Comparison of ENCODE assay signal across 8 cellular contexts in genomic region chr4:56757821-56758400, GRCh38.
DNase-seq lines count a peak whose midpoint lies in the region; ATAC-seq and TF ChIP-seq lines count a peak whose summit lies in the region.

No MANE protein-coding gene starts in this region.

- H3K4me3 Mint-ChIP-seq in activated naive CD8-positive, alpha-beta T cell: peak overlapping the region; percentile 72
- H3K4me3 Mint-ChIP-seq in immature natural killer cell: peak overlapping the region; percentile 78 to 92 (median 86)

- H3K9me3 ChIP-seq in SK-N-SH: no peaks in the 10 kb centered on the region

- CTCF ChIA-PET in SK-N-SH (lab: Yijun Ruan, JAX): interaction anchor here (1.6 kb wide), 2 partner anchors 42 to 79 kb away, joined by 3 to 4 read pairs; no protein-coding TSS in a partner anchor

- H3K4me1 ChIP-seq in ACC112 (ENCODE audit: control insufficient read depth, insufficient read depth, low read length, unreplicated experiment) (peaks cover 36% of the 10 kb centered on the region), SK-N-SH (ENCODE audit: control insufficient read depth in 1 of 2, insufficient read depth in 2 of 2, low read depth in 1 of 2, low read length in 1 of 2) (peaks cover 0 to 4% of the 10 kb centered on the region in 2 experiments; a peak in 1 of 4 replicates)

- no peak for TF ChIP-seq CTCF in SK-N-SH (IDR thresholded peaks at IDR 0.05)

- no peaks in the 10 kb centered on the region for H4K20me1 ChIP-seq in SK-N-SH (ENCODE audit: insufficient read depth)

- H3F3A ChIP-seq in SK-N-SH (replicated peaks; ENCODE audit: insufficient read depth): peaks cover 8% of the 10 kb centered on the region

- H3K27me3 ChIP-seq in ACC112 (ENCODE audit: insufficient read depth, low read length): no peaks in the 10 kb centered on the region
- no peaks in the 10 kb centered on the region for H3K27me3 ChIP-seq in SK-N-SH (ENCODE audit: insufficient read depth)

- H3K79me2 ChIP-seq in ACC112 (ENCODE audit: control insufficient read depth, insufficient read depth, low read length, unreplicated experiment): no peaks in the 10 kb centered on the region
- no peaks in the 10 kb centered on the region for H3K79me2 ChIP-seq in SK-N-SH (ENCODE audit: insufficient read depth)

- TF ChIP-seq EP300 in SK-N-SH (IDR thresholded peaks at IDR 0.05; ENCODE audit: borderline replicate concordance in 1 of 2, low read depth in 1 of 2, low read length in 1 of 2): no peak

- peak overlapping the region; percentile 61; the same call in 1 of the 2 replicates for H3K9ac ChIP-seq in SK-N-SH

- 39% methylated on average over 6 of the region's 6 CpGs for WGBS in SK-N-SH (ENCODE audit: low lambda C conversion rate)

- POLR2A ChIA-PET in SK-N-SH (lab: Yijun Ruan, JAX): no interaction called here

- H3K27ac ChIP-seq in ACC112 (ENCODE audit: low read depth, low read length): peak overlapping the region; percentile 99
- H3K27ac ChIP-seq in SK-N-SH (ENCODE audit: low read depth in 2 of 2, low read length in 1 of 2): peak overlapping the region in 1 of 2 experiments; percentile 69; a peak in 2 of 4 replicates

- H3K36me3 ChIP-seq in ACC112 (ENCODE audit: insufficient read depth, low read length): no peaks in the 10 kb centered on the region
- no peaks in the 10 kb centered on the region for H3K36me3 ChIP-seq in SK-N-SH (replicated peaks in 1 of 2; ENCODE audit: control insufficient read depth in 1 of 2, insufficient read depth in 2 of 2, low read length in 1 of 2)

- no peaks in the 10 kb centered on the region for H3K27me3 Mint-ChIP-seq in activated naive CD8-positive, alpha-beta T cell
- peaks cover 0 to 4% (median 1%) of the 10 kb centered on the region in 3 donors for H3K27me3 Mint-ChIP-seq in immature natural killer cell (ENCODE audit: low read depth in 3 of 3)

- H3K4me3 ChIP-seq in ACC112 (ENCODE audit: low read depth, low read length) (peak overlapping the region; percentile 58), SK-N-SH (ENCODE audit: low read depth in 2 of 2, low read length in 1 of 2) (no peak overlapping the region)

- peaks cover 30% of the 10 kb centered on the region for H3K4me1 Mint-ChIP-seq in activated naive CD8-positive, alpha-beta T cell (ENCODE audit: low read depth)
- peaks cover 45 to 48% of the 10 kb centered on the region in 2 donors for H3K4me1 Mint-ChIP-seq in immature natural killer cell

- peak overlapping the region; percentile 62 for H3K4me2 ChIP-seq in SK-N-SH

- TF ChIP-seq RAD21 in SK-N-SH (IDR thresholded peaks at IDR 0.05; ENCODE audit: low read length): no peak

- no peaks in the 10 kb centered on the region for H3K36me3 Mint-ChIP-seq in activated naive CD8-positive, alpha-beta T cell
- no peaks in the 10 kb centered on the region for H3K36me3 Mint-ChIP-seq in immature natural killer cell

- H3K9me2 ChIP-seq in SK-N-SH: no peaks in the 10 kb centered on the region

- H3K9me3 Mint-ChIP-seq in activated naive CD8-positive, alpha-beta T cell (ENCODE audit: low read depth): no peaks in the 10 kb centered on the region
- no peaks in the 10 kb centered on the region for H3K9me3 Mint-ChIP-seq in immature natural killer cell

- H3K27ac Mint-ChIP-seq in activated naive CD8-positive, alpha-beta T cell: peak overlapping the region; percentile 96
- peak overlapping the region; percentile 88 to 97 (median 94) for H3K27ac Mint-ChIP-seq in immature natural killer cell

- peak overlapping the region; percentile 92 for H2AFZ ChIP-seq in ACC112 (ENCODE audit: low read length, unreplicated experiment)
- H2AFZ ChIP-seq in SK-N-SH (ENCODE audit: low read depth): peak overlapping the region; percentile 87

- DNase-seq in SK-N-SH (no peak), immature natural killer cell (peak; percentile 53 to 64 (median 54)), NCI-H2196 treated with DMSO at 0.1 percent for 48 hours (lab: John Stamatoyannopoulos, UW; ENCODE audit: unreplicated experiment) (no peak)
- DNase-seq in stimulated activated CD4-positive, alpha-beta T cell treated with anti-CD3 and anti-CD28 coated beads, Interleukin-1b, Interleukin-23, amount 100 ng/mL, for 48 hours: peak; percentile 86

- ATAC-seq in GM19035 (IDR thresholded peaks at IDR 0.05; ENCODE audit: unreplicated experiment) (peak; percentile 90), HG03175 (IDR thresholded peaks at IDR 0.05; ENCODE audit: unreplicated experiment) (peak; percentile 92)

TF ChIP-seq in SK-N-SH, 30 proteins besides CTCF, POLR2A, EP300 and RAD21:
- peak; percentile 68 for TF ChIP-seq JUND (IDR thresholded peaks at IDR 0.05)
- TF ChIP-seq FOXM1 (IDR thresholded peaks at IDR 0.05; ENCODE audit: low read depth): no peak
- TF ChIP-seq RXRA (IDR thresholded peaks at IDR 0.05; ENCODE audit: borderline replicate concordance, low read depth): no peak
- peak; percentile 45; the same call in 1 of the 2 replicates for TF ChIP-seq MAX (IDR thresholded peaks at IDR 0.05; ENCODE audit: low read depth)
- no peak for TF ChIP-seq TAF1 (IDR thresholded peaks at IDR 0.05; ENCODE audit: borderline replicate concordance, low read depth, low read length)
- TF ChIP-seq SMC3 (IDR thresholded peaks at IDR 0.05; ENCODE audit: low read depth, low read length): no peak
- peak; percentile 54; the same call in 1 of the 2 replicates for TF ChIP-seq FOSL2 (IDR thresholded peaks at IDR 0.05; ENCODE audit: borderline replicate concordance, low read depth)
- TF ChIP-seq TCF12 (IDR thresholded peaks at IDR 0.05): peak; percentile 45; the same call in 1 of the 2 replicates

Comparison
In these comparisons a context has a peak if more than half of its experiments do, and no peak if none do; other contexts are left out.
1. DNase-seq: peak in immature natural killer cell (3 of 3) and stimulated activated CD4-positive, alpha-beta T cell treated with anti-CD3 and anti-CD28 coated beads, Interleukin-1b, Interleukin-23, amount 100 ng/mL, for 48 hours (single experiment); none in SK-N-SH (single experiment) and NCI-H2196 treated with DMSO at 0.1 percent for 48 hours (single experiment).